In the genomic region with DNA sequence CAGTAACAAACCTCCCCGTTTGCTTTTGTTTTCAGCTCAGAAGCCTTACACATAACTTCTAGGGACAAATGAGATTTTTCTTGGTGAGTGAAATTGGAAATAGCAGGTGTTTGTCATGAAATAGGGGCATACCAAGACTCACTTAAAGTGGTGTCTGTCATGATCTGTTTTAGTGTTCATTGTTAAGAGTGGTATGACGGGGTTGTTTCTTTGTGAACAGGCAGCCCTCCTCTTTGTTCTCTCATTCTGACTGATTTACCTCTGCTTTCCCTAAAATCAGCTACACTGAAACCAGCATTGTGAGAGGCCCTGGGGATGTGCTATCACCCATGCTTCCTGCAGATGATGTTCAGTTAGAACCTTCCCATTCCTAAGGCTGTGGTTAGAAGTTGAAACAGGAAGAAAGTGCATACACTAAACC, we compare ENCODE assay signal across 9 cellular contexts. TPM values are rescaled to one million over a fixed set of nuclear protein-coding genes. Genes with fewer than 3 reads are reported as not detected.
DNase-seq lines count a peak whose midpoint lies in the region; ATAC-seq, FAIRE-seq and TF ChIP-seq lines count a peak whose summit lies in the region.
"Had no signal": no experiment of that assay in that cellular context is flagged by ENCODE, and none has a peak within 500 bp of the region (broad histone marks: within the 10 kb centered on the region; RNA-seq: fewer than 3 reads in every experiment).

No MANE protein-coding gene starts in this region.

- peak; percentile 44 for ATAC-seq in GM21576 (IDR thresholded peaks at IDR 0.05; ENCODE audit: unreplicated experiment)
- no peak for ATAC-seq in body of pancreas
- ATAC-seq in Right ventricle myocardium superior (ENCODE audit: poor library complexity) = no peak

- no peaks in the 10 kb centered on the region; the same call in 1 of the 2 replicates for H3F3A ChIP-seq in GM23248 (ENCODE audit: insufficient read depth)

- H3K36me3 ChIP-seq in body of pancreas (replicated peaks in 1 of 2; ENCODE audit: insufficient read depth in 1 of 2, low read depth in 2 of 2) (no peaks in the 10 kb centered on the region), vagina (no peaks in the 10 kb centered on the region), GM23248 (ENCODE audit: low read depth) (no peaks in the 10 kb centered on the region)

- H3K27me3 ChIP-seq in body of pancreas (no peaks in the 10 kb centered on the region), vagina (no peaks in the 10 kb centered on the region), GM23248 (replicated peaks; ENCODE audit: insufficient read depth) (peaks cover 39% of the 10 kb centered on the region)

- no peaks in the 10 kb centered on the region for H4K20me1 ChIP-seq in GM23248 (ENCODE audit: insufficient read depth)

- H3K4me1 ChIP-seq in body of pancreas (peaks cover 52% of the 10 kb centered on the region), vagina (peaks cover 15% of the 10 kb centered on the region), GM23248 (ENCODE audit: insufficient read depth) (no peaks in the 10 kb centered on the region; the same call in 1 of the 2 replicates)

- H3K4me3 ChIP-seq in body of pancreas (no peak overlapping the region), vagina (no peak overlapping the region), GM23248 (no peak overlapping the region)

- TF ChIP-seq POLR2A in body of pancreas (IDR thresholded peaks at IDR 0.05) (no peak), vagina (IDR thresholded peaks at IDR 0.05) (no peak)

- peak overlapping the region; percentile 6 to 64 (median 24) for H3K27ac ChIP-seq in body of pancreas
- H3K27ac ChIP-seq in vagina = no peak overlapping the region
- H3K27ac ChIP-seq in GM23248 = no peak overlapping the region

- no peaks in the 10 kb centered on the region for H3K79me2 ChIP-seq in GM23248 (ENCODE audit: insufficient read depth)

- WGBS in body of pancreas, 2 donors = 47 to 64% methylated on average over 2 of the region's 2 CpGs
- WGBS in GM23248 (ENCODE audit: low coverage in 1 of 2, low lambda C conversion rate in 2 of 2, missing lambda C conversion rate in 2 of 2), 2 experiments = 43 to 50% methylated on average over 2 of the region's 2 CpGs

- H2AFZ ChIP-seq in GM23248 = no peak overlapping the region

- no peaks in the 10 kb centered on the region for H3K9me2 ChIP-seq in GM23248 (ENCODE audit: insufficient read depth)

- peak; percentile 96 for FAIRE-seq in GM18507 (lab: Jason Lieb, UNC)
- FAIRE-seq: colon had no signal

- intact Hi-C loops in body of pancreas (cut with DNase I) (no loop called here), Right ventricle myocardium superior (cut with DNase I) (loop anchor here (5.0 kb wide), 1 partner anchor 177 kb away; no protein-coding TSS in a partner anchor), vagina (cut with DNase I) (no loop called here)

- H3K4me2 ChIP-seq in GM23248 (ENCODE audit: unreplicated experiment) = no peak overlapping the region

- TF ChIP-seq CTCF in body of pancreas (IDR thresholded peaks at IDR 0.05) (no peak), vagina (IDR thresholded peaks at IDR 0.05) (no peak)

- no peak for DNase-seq in GM18507 (ENCODE audit: extremely low spot score, insufficient read length, low read depth)
- DNase-seq in HT1080 (ENCODE audit: low read depth) = peak; percentile 18
- no peak for DNase-seq in body of pancreas
- DNase-seq in DMS153 (lab: John Stamatoyannopoulos, UW) = no peak
- DNase-seq in Right ventricle myocardium superior = no peak
- no peak for DNase-seq in vagina (ENCODE audit: extremely low spot score in 2 of 2)
- no peak for DNase-seq in GM23248

- in situ Hi-C loops in GM23248 (cut with MboI) = no loop called here

- H3K9me3 ChIP-seq in body of pancreas (no peaks in the 10 kb centered on the region), vagina (no peaks in the 10 kb centered on the region), GM23248 (ENCODE audit: low read depth) (no peaks in the 10 kb centered on the region)

- H3K9ac ChIP-seq in GM23248 = no peak overlapping the region

RNA-seq across cellular contexts. Expression of a gene that starts 2.5 kb away (rescaled TPM):
- 2.2 and 2.6 TPM in 2 replicates for total RNA-seq in HT1080 (2014; rRNA removed; shearing (Covaris generic))
- polyA plus RNA-seq in HT1080 (2015; cell fraction: cytosol; rRNA removed) = 4.7 and 6.2 TPM in 2 replicates
- 6.9 and 7.0 TPM in 2 replicates for polyA plus RNA-seq in HT1080 (2015; cell fraction: nucleus; rRNA removed)
- total RNA-seq in body of pancreas (100 to 1,000 TPM; 136 to 489 TPM), Right ventricle myocardium superior (5.0 TPM), vagina (10.3 TPM)
- total RNA-seq in GM23248 (2014; rRNA removed; shearing (Covaris generic)) = 1.9 and 2.3 TPM in 2 replicates
- 1.4 and 1.7 TPM in 2 replicates for polyA plus RNA-seq in GM23248 (2016; fragmentation: Nextera tagmentation; extraction: Ambion mirVana)

Comparison
In these comparisons a context has a peak if more than half of its experiments do, and no peak if none do; other contexts are left out.
1. H3K27ac ChIP-seq: peak in body of pancreas (4 of 4); none in vagina (single experiment) and GM23248 (single experiment).
2. RNA of a gene that starts 2.5 kb away (total RNA-seq): 136 to 489 TPM in body of pancreas; 10.3 TPM in vagina (single experiment), 5.0 TPM in Right ventricle myocardium superior (single experiment), 2.2 to 2.6 TPM in HT1080 and 1.9 to 2.3 TPM in GM23248; every median in the first group is over 10 times any median in the second.